Comparison of ENCODE assay signal across 25 cellular contexts in genomic region chr5:10493884-10494283, GRCh38. TPM values are rescaled to one million over a fixed set of nuclear protein-coding genes. Genes with fewer than 3 reads are reported as not detected.
"Had no signal": no experiment of that assay in that cellular context is flagged by ENCODE, and none has a peak within 500 bp of the region (broad histone marks: within the 10 kb centered on the region; RNA-seq: fewer than 3 reads in every experiment).

No MANE protein-coding gene starts in this region.

- H3K27ac ChIP-seq: colonic mucosa, neutrophil, pancreas, testis, upper lobe of right lung had no signal

- H3K4me3 Mint-ChIP-seq: activated CD8-positive, alpha-beta T cell treated with anti-CD3 and anti-CD28 coated beads for 36 hours; activated naive CD4-positive, alpha-beta T cell treated with anti-CD3 and anti-CD28 coated beads, Interleukin-2, amount 10 ng/mL, durations not matched to agents 7 days and 5 days; activated naive CD8-positive, alpha-beta T cell treated with anti-CD3 and anti-CD28 coated beads, Interleukin-2, amount 50 U/mL, for 24 hours; activated T-cell treated with anti-CD3 and anti-CD28 coated beads, Interleukin-2, amount 50 U/mL, for 4 hours; brain; natural killer cell; stimulated activated effector memory CD8-positive, alpha-beta T cell treated with anti-CD3 and anti-CD28 coated beads, Interleukin-12 subunit alpha, Interleukin-12 subunit beta, amount 100 ng/mL, for 72 hours had no signal

- H3K27ac Mint-ChIP-seq: activated CD8-positive, alpha-beta T cell treated with anti-CD3 and anti-CD28 coated beads for 36 hours; activated naive CD4-positive, alpha-beta T cell treated with anti-CD3 and anti-CD28 coated beads, Interleukin-2, amount 10 ng/mL, durations not matched to agents 7 days and 5 days; activated naive CD8-positive, alpha-beta T cell treated with anti-CD3 and anti-CD28 coated beads, Interleukin-2, amount 50 U/mL, for 24 hours; brain; natural killer cell; stimulated activated effector memory CD8-positive, alpha-beta T cell treated with anti-CD3 and anti-CD28 coated beads, Interleukin-12 subunit alpha, Interleukin-12 subunit beta, amount 100 ng/mL, for 72 hours had no signal

- ATAC-seq: activated CD8-positive, alpha-beta T cell treated with anti-CD3 and anti-CD28 coated beads for 36 hours; activated naive CD8-positive, alpha-beta T cell treated with anti-CD3 and anti-CD28 coated beads, Interleukin-2, amount 50 U/mL, for 24 hours; activated T-cell treated with anti-CD3 and anti-CD28 coated beads, Interleukin-2, amount 50 U/mL, for 4 hours; left lobe of liver; natural killer cell; pancreas; sciatic nerve; stimulated activated effector memory CD8-positive, alpha-beta T cell treated with anti-CD3 and anti-CD28 coated beads, Interleukin-12 subunit alpha, Interleukin-12 subunit beta, amount 100 ng/mL, for 72 hours; upper lobe of right lung had no signal

- DNase-seq: activated CD4-positive, alpha-beta T cell treated with anti-CD3 and anti-CD28 coated beads for 48 hours; activated CD4-positive, CD25-positive, alpha-beta regulatory T cell; activated CD8-positive, alpha-beta T cell treated with anti-CD3 and anti-CD28 coated beads for 36 hours; activated naive CD4-positive, alpha-beta T cell treated with anti-CD3 and anti-CD28 coated beads, Interleukin-2, amount 10 ng/mL, durations not matched to agents 7 days and 5 days; activated naive CD8-positive, alpha-beta T cell treated with anti-CD3 and anti-CD28 coated beads, Interleukin-2, amount 50 U/mL, for 24 hours; activated T-cell treated with anti-CD3 and anti-CD28 coated beads, Interleukin-2, amount 50 U/mL, for 4 hours; anterior cingulate cortex; central memory CD4-positive, alpha-beta T cell; colonic mucosa; head of caudate nucleus; kidney; natural killer cell; pancreas; stimulated activated CD4-positive, alpha-beta T cell treated with anti-CD3 and anti-CD28 coated beads, Interleukin-4, amount 100 ng/mL, for 1 hour; testis; upper lobe of right lung had no signal

- H3K27me3 ChIP-seq: colonic mucosa, neutrophil, pancreas, testis, upper lobe of right lung had no signal

- H3K36me3 ChIP-seq: colonic mucosa, neutrophil, pancreas, upper lobe of right lung had no signal

- H3K4me3 ChIP-seq: colonic mucosa, lung, pancreas, smooth muscle cell, testis, upper lobe of right lung had no signal

- H3K9me3 ChIP-seq: colonic mucosa, neutrophil, pancreas, testis had no signal

- H3K4me2 ChIP-seq: smooth muscle cell had no signal

- H3K36me3 Mint-ChIP-seq: activated naive CD4-positive, alpha-beta T cell treated with anti-CD3 and anti-CD28 coated beads, Interleukin-2, amount 10 ng/mL, durations not matched to agents 7 days and 5 days; natural killer cell; stimulated activated effector memory CD8-positive, alpha-beta T cell treated with anti-CD3 and anti-CD28 coated beads, Interleukin-12 subunit alpha, Interleukin-12 subunit beta, amount 100 ng/mL, for 72 hours had no signal

- FAIRE-seq: frontal cortex, kidney, pancreas had no signal

- H3K4me1 Mint-ChIP-seq: brain had no signal

- H3K27me3 Mint-ChIP-seq: activated CD8-positive, alpha-beta T cell treated with anti-CD3 and anti-CD28 coated beads for 36 hours; activated naive CD8-positive, alpha-beta T cell treated with anti-CD3 and anti-CD28 coated beads, Interleukin-2, amount 50 U/mL, for 24 hours had no signal

- H3K4me1 ChIP-seq: colonic mucosa, pancreas, testis had no signal

RNA-seq across cellular contexts. Expression of gene ROPN1L, which starts 52.2 kb away (rescaled TPM):
- total RNA-seq: activated CD8-positive, alpha-beta T cell treated with anti-CD3 and anti-CD28 coated beads for 36 hours; colonic mucosa; epithelial cell of proximal tubule had no signal
- polyA plus RNA-seq: smooth muscle cell had no signal
